Comparison of ENCODE assay signal across 8 cellular contexts in the genomic region with DNA sequence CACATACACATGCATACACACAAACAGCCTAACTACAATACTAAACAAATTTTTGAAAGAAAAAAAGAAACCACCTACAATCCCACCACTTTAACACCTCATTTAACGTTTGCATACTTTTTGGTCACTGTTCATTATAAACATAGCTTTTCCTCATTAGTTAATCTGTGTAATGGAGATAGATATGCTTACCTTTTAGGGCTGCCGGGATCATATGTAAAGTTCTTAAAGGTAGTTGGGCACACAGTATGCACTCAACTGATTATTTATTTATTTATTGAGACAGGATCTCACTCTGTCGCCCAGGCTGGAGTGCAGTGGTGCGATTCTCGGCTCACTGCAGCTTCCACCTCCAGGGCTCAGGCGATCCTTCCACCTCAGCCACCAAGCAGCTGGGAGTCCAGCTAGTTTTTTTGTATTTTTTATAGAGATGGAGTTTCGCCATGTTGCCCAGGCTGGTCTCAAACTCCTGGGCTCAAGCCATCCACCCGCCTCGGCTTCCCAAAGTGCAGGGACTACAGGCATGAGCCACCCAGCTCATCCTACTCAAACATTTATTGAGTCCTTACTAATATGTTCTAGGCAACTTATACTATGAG. TPM values are rescaled to one million over a fixed set of nuclear protein-coding genes. Genes with fewer than 3 reads are reported as not detected.
DNase-seq lines count a peak whose midpoint lies in the region; ATAC-seq and TF ChIP-seq lines count a peak whose summit lies in the region.

No MANE protein-coding gene starts in this region.

- H3K36me3 ChIP-seq in HCT116 (ENCODE audit: control insufficient read depth in 1 of 2, insufficient read depth in 2 of 2, low read length in 2 of 2) = no peaks in the 10 kb centered on the region
- H3K36me3 ChIP-seq in right atrium auricular region = no peaks in the 10 kb centered on the region
- peaks cover 8% of the 10 kb centered on the region for H3K36me3 ChIP-seq in skeletal muscle satellite cell (ENCODE audit: insufficient read depth, low read length)

- no peak overlapping the region for H2AFZ ChIP-seq in HCT116 (ENCODE audit: low read depth, low read length, poor library complexity, severe bottlenecking)

- H3K36me3 Mint-ChIP-seq in activated CD4-positive, alpha-beta memory T cell treated with anti-CD3 and anti-CD28 coated beads for 36 hours = peaks cover 9% of the 10 kb centered on the region

- peak overlapping the region; percentile 92 for H3K27ac Mint-ChIP-seq in activated CD4-positive, alpha-beta memory T cell treated with anti-CD3 and anti-CD28 coated beads for 36 hours

- CTCF ChIA-PET in HCT116 (lab: Charles Lee) = interaction anchor here (0.6 to 3.0 kb wide), 8 partner anchors 13 to 332 kb away, joined by 3 to 24 read pairs (median 4); partner anchors contain the start of gene C1orf52
- CTCF ChIA-PET in activated CD4-positive, alpha-beta memory T cell treated with anti-CD3 and anti-CD28 coated beads for 36 hours (lab: Charles Lee) = interaction anchor here (1.0 to 8.9 kb wide), 6 partner anchors 17 to 432 kb away, joined by 3 to 122 read pairs (median 8); partner anchors contain the start of genes C1orf52 and ZNHIT6

- H3K9ac ChIP-seq in HCT116 (ENCODE audit: low read length) = peak overlapping the region; percentile 75
- peak overlapping the region; percentile 97 for H3K9ac ChIP-seq in skeletal muscle satellite cell (ENCODE audit: low read depth, low read length)

- H3K27me3 ChIP-seq in HCT116 (ENCODE audit: insufficient read depth, low read length) (no peaks in the 10 kb centered on the region), right atrium auricular region (no peaks in the 10 kb centered on the region), skeletal muscle satellite cell (ENCODE audit: control insufficient read depth, insufficient read depth, low read length) (no peaks in the 10 kb centered on the region)

- no peaks in the 10 kb centered on the region for H3K9me2 ChIP-seq in HCT116 (ENCODE audit: insufficient read depth)

- intact Hi-C loops in HCT116 (cut with micrococcal nuclease) = no loop called here
- intact Hi-C loops in activated CD4-positive, alpha-beta memory T cell treated with anti-CD3 and anti-CD28 coated beads for 36 hours (cut with micrococcal nuclease) = loop anchor here (2.0 to 10.0 kb wide), 5 partner anchors 280 to 1635 kb away; partner anchors contain the start of genes CTBS, GNG5, HS2ST1 and MCOLN2

- H3K79me2 ChIP-seq in HCT116 (ENCODE audit: insufficient read depth, low read length) = peaks cover 41% of the 10 kb centered on the region

- peaks cover 16 to 47% of the 10 kb centered on the region in 2 experiments for H3K4me1 ChIP-seq in HCT116 (ENCODE audit: control insufficient read depth in 1 of 2, insufficient read depth in 2 of 2, low read length in 2 of 2)
- peaks cover 0 to 29% of the 10 kb centered on the region in 2 donors for H3K4me1 ChIP-seq in right atrium auricular region
- peaks cover 33% of the 10 kb centered on the region for H3K4me1 ChIP-seq in skeletal muscle satellite cell (ENCODE audit: control insufficient read depth, insufficient read depth, low read length)

- H3K9me3 ChIP-seq in HCT116 (ENCODE audit: control insufficient read depth in 1 of 2, insufficient read depth in 1 of 2, low read depth in 1 of 2, low read length in 2 of 2) = no peaks in the 10 kb centered on the region
- H3K9me3 ChIP-seq in right atrium auricular region = no peaks in the 10 kb centered on the region
- no peaks in the 10 kb centered on the region for H3K9me3 ChIP-seq in skeletal muscle satellite cell (replicated peaks; ENCODE audit: low read length)

- DNase-seq in HCT116 (ENCODE audit: low read depth, low spot score) (no peak), right atrium auricular region (ENCODE audit: low spot score) (no peak), dedifferentiated amniotic fluid mesenchymal stem cell (ENCODE audit: extremely low spot score) (no peak), SW 1271 (lab: John Stamatoyannopoulos, UW) (no peak)
- no peak for DNase-seq in activated CD4-positive, alpha-beta memory T cell treated with anti-CD3 and anti-CD28 coated beads for 36 hours

- peak overlapping the region; percentile 20 for H3K27ac ChIP-seq in HCT116 (ENCODE audit: low read depth, low read length)
- H3K27ac ChIP-seq in right atrium auricular region = peak overlapping the region; percentile 95 to 98

- TF ChIP-seq POLR2A in HCT116 (IDR thresholded peaks at IDR 0.05; ENCODE audit: borderline replicate concordance, extremely low read depth, insufficient read depth, insufficient read length) = no peak

- no peak for TF ChIP-seq RAD21 in HCT116 (IDR thresholded peaks at IDR 0.05; ENCODE audit: low read depth)

- TSS peak; percentile 96 for BruUV-seq in HCT116 (replicated peaks; lab: Mats Ljungman, UMichigan)

- peaks cover 5% of the 10 kb centered on the region for H3K27me3 Mint-ChIP-seq in activated CD4-positive, alpha-beta memory T cell treated with anti-CD3 and anti-CD28 coated beads for 36 hours

- peak overlapping the region; percentile 87 for H3K4me2 ChIP-seq in HCT116 (ENCODE audit: low read length)
- peak overlapping the region; percentile 90 for H3K4me2 ChIP-seq in skeletal muscle satellite cell (ENCODE audit: low read length)

- RAD21 ChIA-PET in HCT116 (lab: Charles Lee; ENCODE audit: low non-redundant PET in 1 of 2, low total read pairs in 2 of 2, uncharacterized antibody in 2 of 2, unreplicated experiment in 2 of 2) = interaction anchor here (0.7 to 1.5 kb wide), 3 partner anchors 18 to 332 kb away, joined by 3 to 6 read pairs (median 4); partner anchors contain the start of gene C1orf52 (in 1 of the 2)

- TF ChIP-seq CTCF in HCT116 (IDR thresholded peaks at IDR 0.05 in 2 of 3, conservative IDR thresholded peaks at IDR 0.05 in 1 of 3; ENCODE audit: borderline replicate concordance in 1 of 3, insufficient read depth in 1 of 3, low read depth in 2 of 3, low read length in 2 of 3) (no peak), right atrium auricular region (IDR thresholded peaks at IDR 0.05) (no peak)

- H3K4me3 ChIP-seq in HCT116 (replicated peaks in 1 of 2; ENCODE audit: low read depth in 1 of 2, low read length in 2 of 2) (peak overlapping the region; percentile 67 to 70), right atrium auricular region (peak overlapping the region; percentile 86 to 92), skeletal muscle satellite cell (ENCODE audit: low read length) (peak overlapping the region; percentile 97)

- peaks cover 48% of the 10 kb centered on the region for H3K4me1 Mint-ChIP-seq in activated CD4-positive, alpha-beta memory T cell treated with anti-CD3 and anti-CD28 coated beads for 36 hours (ENCODE audit: low read depth)

- H3K4me3 Mint-ChIP-seq in activated CD4-positive, alpha-beta memory T cell treated with anti-CD3 and anti-CD28 coated beads for 36 hours = peak overlapping the region; percentile 82

- POLR2A ChIA-PET in HCT116 (lab: Charles Lee) = interaction anchor here (0.8 to 2.0 kb wide), 9 partner anchors 8 to 304 kb away, joined by 3 to 9 read pairs (median 5); partner anchors contain the start of genes C1orf52 and CCN1
- POLR2A ChIA-PET in activated CD4-positive, alpha-beta memory T cell treated with anti-CD3 and anti-CD28 coated beads for 36 hours (lab: Charles Lee) = interaction anchor here (1.1 to 2.2 kb wide), 7 partner anchors 13 to 431 kb away, joined by 4 to 16 read pairs (median 10); partner anchors contain the start of genes C1orf52, MCOLN2 and ZNHIT6

- H4K20me1 ChIP-seq in HCT116 (ENCODE audit: insufficient read depth) = no peaks in the 10 kb centered on the region

- H3K9me3 Mint-ChIP-seq in activated CD4-positive, alpha-beta memory T cell treated with anti-CD3 and anti-CD28 coated beads for 36 hours = no peaks in the 10 kb centered on the region

- ATAC-seq in HCT116 (no peak), GM21528 (IDR thresholded peaks at IDR 0.05; ENCODE audit: low FRiP score, unreplicated experiment) (no peak), GM19467 (IDR thresholded peaks at IDR 0.05; ENCODE audit: unreplicated experiment) (no peak)

TF ChIP-seq in HCT116, 20 proteins besides CTCF, POLR2A, EP300 and RAD21 (continues in another document):
- TF ChIP-seq EGR1 (IDR thresholded peaks at IDR 0.05; ENCODE audit: low read depth) (no peak), SIN3A (IDR thresholded peaks at IDR 0.05; ENCODE audit: low read depth) (no peak; the same call in 1 of the 2 replicates), FOSL1 (IDR thresholded peaks at IDR 0.05; ENCODE audit: low read depth) (no peak), ZNF274 (IDR thresholded peaks at IDR 0.05; ENCODE audit: low read depth, low read length) (no peak), CEBPB (IDR thresholded peaks at IDR 0.05; ENCODE audit: low read depth) (no peak), ZFX (IDR thresholded peaks at IDR 0.05) (no peak), EZH2 (IDR thresholded peaks at IDR 0.05) (no peak)
- TF ChIP-seq, protein P1, sequence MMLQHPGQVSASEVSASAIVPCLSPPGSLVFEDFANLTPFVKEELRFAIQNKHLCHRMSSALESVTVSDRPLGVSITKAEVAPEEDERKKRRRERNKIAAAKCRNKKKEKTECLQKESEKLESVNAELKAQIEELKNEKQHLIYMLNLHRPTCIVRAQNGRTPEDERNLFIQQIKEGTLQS (IDR thresholded peaks at IDR 0.05) = no peak
- TF ChIP-seq, protein P2, sequence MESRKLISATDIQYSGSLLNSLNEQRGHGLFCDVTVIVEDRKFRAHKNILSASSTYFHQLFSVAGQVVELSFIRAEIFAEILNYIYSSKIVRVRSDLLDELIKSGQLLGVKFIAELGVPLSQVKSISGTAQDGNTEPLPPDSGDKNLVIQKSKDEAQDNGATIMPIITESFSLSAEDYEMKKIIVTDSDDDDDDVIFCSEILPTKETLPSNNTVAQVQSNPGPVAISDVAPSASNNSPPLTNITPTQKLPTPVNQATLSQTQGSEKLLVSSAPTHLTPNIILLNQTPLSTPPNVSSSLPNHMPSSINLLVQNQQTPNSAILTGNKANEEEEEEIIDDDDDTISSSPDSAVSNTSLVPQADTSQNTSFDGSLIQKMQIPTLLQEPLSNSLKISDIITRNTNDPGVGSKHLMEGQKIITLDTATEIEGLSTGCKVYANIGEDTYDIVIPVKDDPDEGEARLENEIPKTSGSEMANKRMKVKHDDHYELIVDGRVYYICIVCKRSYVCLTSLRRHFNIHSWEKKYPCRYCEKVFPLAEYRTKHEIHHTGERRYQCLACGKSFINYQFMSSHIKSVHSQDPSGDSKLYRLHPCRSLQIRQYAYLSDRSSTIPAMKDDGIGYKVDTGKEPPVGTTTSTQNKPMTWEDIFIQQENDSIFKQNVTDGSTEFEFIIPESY (IDR thresholded peaks at IDR 0.05; ENCODE audit: extremely low read depth, insufficient replicate concordance, low read length) = no peak

RNA-seq across cellular contexts. Expression of gene BCL10, which starts 0.7 kb away (rescaled TPM):
- 33.8 TPM for total RNA-seq in HCT116 (2021; ENCODE audit: unreplicated experiment)
- polyA plus RNA-seq in HCT116 (2012) = 10.7 and 12.1 TPM in 2 replicates
- 10 to 100 TPM; 31.1 to 31.5 TPM for total RNA-seq in activated CD4-positive, alpha-beta memory T cell treated with anti-CD3 and anti-CD28 coated beads for 36 hours
- total RNA-seq in right atrium auricular region = 1 to 10 TPM; 7.5 to 8.0 TPM
- 31.7 and 38.4 TPM in 2 replicates for total RNA-seq in skeletal muscle satellite cell (2012; rRNA removed)

RNA-seq across cellular contexts. Expression of gene C1orf52, which starts 17.7 kb away (rescaled TPM):
- 23.3 TPM for total RNA-seq in HCT116 (2021; ENCODE audit: unreplicated experiment)
- 19.9 and 20.1 TPM in 2 replicates for polyA plus RNA-seq in HCT116 (2012)
- total RNA-seq in activated CD4-positive, alpha-beta memory T cell treated with anti-CD3 and anti-CD28 coated beads for 36 hours = 10 to 100 TPM; 19.4 to 21.8 TPM
- 1 to 10 TPM; 7.5 to 8.6 TPM for total RNA-seq in right atrium auricular region
- 8.9 and 12.9 TPM in 2 replicates for total RNA-seq in skeletal muscle satellite cell (2012; rRNA removed)
